23 cellular contexts compared by ENCODE assay signal in the genomic region with DNA sequence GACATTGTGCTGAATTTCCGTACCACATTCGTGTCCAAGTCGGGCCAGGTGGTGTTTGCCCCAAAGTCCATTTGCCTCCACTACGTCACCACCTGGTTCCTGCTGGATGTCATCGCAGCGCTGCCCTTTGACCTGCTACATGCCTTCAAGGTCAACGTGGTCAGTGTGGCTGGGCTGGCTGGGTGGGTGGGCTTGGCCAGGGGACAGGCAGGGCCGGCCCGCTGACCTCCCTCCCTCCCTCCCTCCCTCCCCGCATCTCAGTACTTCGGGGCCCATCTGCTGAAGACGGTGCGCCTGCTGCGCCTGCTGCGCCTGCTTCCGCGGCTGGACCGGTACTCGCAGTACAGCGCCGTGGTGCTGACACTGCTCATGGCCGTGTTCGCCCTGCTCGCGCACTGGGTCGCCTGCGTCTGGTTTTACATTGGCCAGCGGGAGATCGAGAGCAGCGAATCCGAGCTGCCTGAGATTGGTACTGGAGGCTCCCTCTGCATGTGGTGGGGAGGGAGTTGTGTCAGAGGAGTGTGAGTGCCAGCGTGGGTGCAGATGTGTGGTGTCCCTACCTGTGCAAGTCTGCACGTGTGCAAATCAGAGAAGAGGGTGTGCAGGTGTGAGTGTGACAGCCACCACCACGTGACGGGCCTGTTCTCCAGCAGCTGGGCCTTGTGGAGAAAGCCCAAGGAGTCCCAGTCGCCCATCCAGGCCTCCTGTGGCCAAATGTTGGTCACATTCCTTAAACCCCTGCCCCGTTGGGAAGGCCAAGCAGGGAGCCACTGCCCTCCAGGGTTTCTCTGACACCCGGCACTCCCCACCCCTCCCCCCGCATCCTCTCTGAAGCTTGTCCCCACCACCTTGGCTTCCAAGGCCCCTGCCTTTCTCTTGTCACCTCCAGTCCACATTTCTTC. TPM values are rescaled to one million over a fixed set of nuclear protein-coding genes. Genes with fewer than 3 reads are reported as not detected.
A peak's percentile ranks its signal among the peaks of the same experiment; 100 is the strongest.
DNase-seq lines count a peak whose midpoint lies in the region; ATAC-seq and TF ChIP-seq lines count a peak whose summit lies in the region.
"Had no signal": no experiment of that assay in that cellular context is flagged by ENCODE, and none has a peak within 500 bp of the region (broad histone marks: within the 10 kb centered on the region; RNA-seq: fewer than 3 reads in every experiment).

No MANE protein-coding gene starts in this region.

- H3K27me3 Mint-ChIP-seq in natural killer cell (ENCODE audit: low read depth in 2 of 2) = peaks cover 14 to 37% of the 10 kb centered on the region in 2 donors

- TF ChIP-seq CTCF in spleen (IDR thresholded peaks at IDR 0.05 in 8 of 11, conservative IDR thresholded peaks at IDR 0.05 in 3 of 11) (no peak), natural killer cell (IDR thresholded peaks at IDR 0.05) (no peak)

- no peaks in the 10 kb centered on the region for H3K36me3 Mint-ChIP-seq in natural killer cell
- H3K36me3 Mint-ChIP-seq: CD4-positive, CD25-positive, alpha-beta regulatory T cell had no signal

- H3K27ac Mint-ChIP-seq in natural killer cell = no peak overlapping the region
- H3K27ac Mint-ChIP-seq: activated CD4-positive, alpha-beta memory T cell treated with anti-CD3 and anti-CD28 coated beads, Interleukin-2, amount 10 ng/mL, durations not matched to agents 7 days and 5 days; activated naive CD8-positive, alpha-beta T cell treated with anti-CD3 and anti-CD28 coated beads, Interleukin-2, amount 50 U/mL, for 24 hours; activated T-cell treated with anti-CD3 and anti-CD28 coated beads, Interleukin-2, amount 50 U/mL, for 72 hours had no signal

- H3K4me1 Mint-ChIP-seq in natural killer cell = peaks cover 0 to 27% of the 10 kb centered on the region in 2 donors

- no peak overlapping the region for H3K4me3 Mint-ChIP-seq in natural killer cell
- H3K4me3 Mint-ChIP-seq: activated CD4-positive, alpha-beta memory T cell treated with anti-CD3 and anti-CD28 coated beads, Interleukin-2, amount 10 ng/mL, durations not matched to agents 7 days and 5 days; activated naive CD8-positive, alpha-beta T cell treated with anti-CD3 and anti-CD28 coated beads, Interleukin-2, amount 50 U/mL, for 24 hours; activated T-cell treated with anti-CD3 and anti-CD28 coated beads, Interleukin-2, amount 50 U/mL, for 72 hours had no signal

- H3K4me1 ChIP-seq in spleen = peaks cover 0 to 26% (median 18%) of the 10 kb centered on the region in 6 donors

- no peaks in the 10 kb centered on the region for H3K36me3 ChIP-seq in spleen
- H3K36me3 ChIP-seq: esophagus muscularis mucosa, HAP-1, stomach had no signal

- no peaks in the 10 kb centered on the region for H3K9me3 ChIP-seq in spleen
- H3K9me3 ChIP-seq: esophagus muscularis mucosa, HAP-1, stomach had no signal

- H3K9me3 Mint-ChIP-seq in natural killer cell = no peaks in the 10 kb centered on the region
- H3K9me3 Mint-ChIP-seq: activated CD4-positive, alpha-beta memory T cell treated with anti-CD3 and anti-CD28 coated beads, Interleukin-2, amount 10 ng/mL, durations not matched to agents 7 days and 5 days; activated naive CD8-positive, alpha-beta T cell treated with anti-CD3 and anti-CD28 coated beads, Interleukin-2, amount 50 U/mL, for 24 hours; activated T-cell treated with anti-CD3 and anti-CD28 coated beads, Interleukin-2, amount 50 U/mL, for 72 hours had no signal

- intact Hi-C loops in Right ventricle myocardium superior (cut with DNase I) = no loop called here
- intact Hi-C loops in left cardiac atrium (cut with DNase I) = no loop called here
- intact Hi-C loops in spleen (cut with DNase I; ENCODE audit: low total_unique reads) = no loop called here
- intact Hi-C loops in natural killer cell (cut with micrococcal nuclease) = no loop called here

- peaks cover 0 to 78% (median 28%) of the 10 kb centered on the region in 7 donors for H3K27me3 ChIP-seq in spleen (replicated peaks in 1 of 7)

- ATAC-seq in Right ventricle myocardium superior (ENCODE audit: poor library complexity) (no peak), left cardiac atrium (no peak), natural killer cell (no peak)
- ATAC-seq: activated naive CD8-positive, alpha-beta T cell treated with anti-CD3 and anti-CD28 coated beads, Interleukin-2, amount 50 U/mL, for 24 hours; activated T-cell treated with anti-CD3 and anti-CD28 coated beads, Interleukin-2, amount 50 U/mL, for 72 hours; sciatic nerve had no signal

- H3K27ac ChIP-seq in caudate nucleus (ENCODE audit: low read depth, low read length) (peak overlapping the region; percentile 6), spleen (no peak overlapping the region)
- H3K27ac ChIP-seq: esophagus muscularis mucosa, stomach, VCaP had no signal

- 40 to 56% (median 49%) methylated on average over 25 to 39 of the region's 39 CpGs for WGBS in spleen, 5 donors

- H3K4me3 ChIP-seq in spleen = no peak overlapping the region
- H3K4me3 ChIP-seq: esophagus muscularis mucosa, HAP-1, stomach had no signal

- DNase-seq in Right ventricle myocardium superior = peak; percentile 35
- DNase-seq in left cardiac atrium = no peak
- DNase-seq in caudate nucleus (lab: John Stamatoyannopoulos, UW) = peak in 16 of 61 donors; percentile 20 to 73 (median 40)
- DNase-seq in iPS-NIHi7 (ENCODE audit: extremely low spot score) = peak; percentile 55
- peak; percentile 74 for DNase-seq in spleen
- no peak for DNase-seq in HCEC 1CT
- DNase-seq in T-helper 2 cell = no peak
- no peak for DNase-seq in natural killer cell
- DNase-seq: ACHN; activated CD4-positive, alpha-beta memory T cell treated with anti-CD3 and anti-CD28 coated beads, Interleukin-2, amount 10 ng/mL, durations not matched to agents 7 days and 5 days; activated naive CD8-positive, alpha-beta T cell treated with anti-CD3 and anti-CD28 coated beads, Interleukin-2, amount 50 U/mL, for 24 hours; activated T-cell treated with anti-CD3 and anti-CD28 coated beads, Interleukin-2, amount 50 U/mL, for 72 hours; CD4-positive, CD25-positive, alpha-beta regulatory T cell; Karpas-422; NCI-H1048; NCI-H2029 treated with DMSO at 0.1 percent for 48 hours; NCI-H510A treated with DMSO at 0.1 percent for 48 hours; stomach; T-helper 1 cell had no signal

- no peak for TF ChIP-seq POLR2A in spleen (IDR thresholded peaks at IDR 0.05)

RNA-seq across cellular contexts. Expression of a gene that starts 5.3 kb away (rescaled TPM):
- total RNA-seq in Right ventricle myocardium superior (0.16 TPM), left cardiac atrium (under 1 TPM; 0.44 to 0.73 TPM), spleen (1 to 10 TPM in 4 of 7 donors, under 1 TPM in 3; 0.41 to 2.9 (median 1.0) TPM), natural killer cell (1 to 10 TPM; 1.2 to 1.7 (median 1.6) TPM)
- under 1 TPM; 0.33 to 0.83 (median 0.61) TPM for polyA plus RNA-seq in spleen

RNA-seq across cellular contexts. Expression of a gene that starts 23.8 kb away (rescaled TPM):
- total RNA-seq in Right ventricle myocardium superior = 83.0 TPM
- total RNA-seq in left cardiac atrium = 10 to 100 TPM; 63.2 to 78.4 TPM
- 10 to 100 TPM; 44.3 to 63.5 (median 54.2) TPM for total RNA-seq in spleen
- 10 to 100 TPM; 44.1 to 64.7 (median 61.1) TPM for polyA plus RNA-seq in spleen
- total RNA-seq in natural killer cell = 10 to 100 TPM; 78.4 to 96.5 (median 83.9) TPM

Comparison
In these comparisons a context has a peak if more than half of its experiments do, and no peak if none do; other contexts are left out.
1. DNase-seq: peak in Right ventricle myocardium superior (single experiment), iPS-NIHi7 (single experiment) and spleen (single experiment); none in left cardiac atrium (single experiment), HCEC 1CT (single experiment), T-helper 2 cell (0 of 5) and natural killer cell (single experiment).